In genomic region chr12:15088115-15088514, GRCh38 we compare ENCODE assay signal across 18 cellular contexts.
DNase-seq lines count a peak whose midpoint lies in the region; ATAC-seq and TF ChIP-seq lines count a peak whose summit lies in the region.
"Had no signal": no experiment of that assay in that cellular context is flagged by ENCODE, and none has a peak within 500 bp of the region (broad histone marks: within the 10 kb centered on the region; RNA-seq: fewer than 3 reads in every experiment).

No MANE protein-coding gene starts in this region.

- H3K9ac ChIP-seq in MM.1S (ENCODE audit: low read length) = no peak overlapping the region
- H3K9ac ChIP-seq: neural progenitor cell had no signal

- no peak overlapping the region for H3K27ac Mint-ChIP-seq in CD4-positive, alpha-beta T cell
- H3K27ac Mint-ChIP-seq: neural progenitor cell, WTC11 had no signal

- POLR2A ChIA-PET in CD4-positive, alpha-beta T cell (lab: Charles Lee) = no interaction called here

- no peaks in the 10 kb centered on the region for H3K4me1 ChIP-seq in MM.1S (ENCODE audit: low read length)
- H3K4me1 ChIP-seq: heart left ventricle, left ventricle myocardium inferior, neural progenitor cell, prostate gland, SJSA1 had no signal

- H3K9me3 Mint-ChIP-seq in CD4-positive, alpha-beta T cell = no peaks in the 10 kb centered on the region
- H3K9me3 Mint-ChIP-seq: neural progenitor cell; stimulated activated naive CD8-positive, alpha-beta T cell treated with anti-CD3 and anti-CD28 coated beads, Interleukin-15, Interleukin-2, amounts not matched to agents 100 ng/mL and 50 ng/mL, for 24 hours; WTC11 had no signal

- ATAC-seq in CD4-positive, alpha-beta T cell (ENCODE audit: poor library complexity) = peak; percentile 51
- no peak for ATAC-seq in HG03354 (IDR thresholded peaks at IDR 0.05; ENCODE audit: poor library complexity, severe bottlenecking, unreplicated experiment)
- no peak for ATAC-seq in GM18907 (IDR thresholded peaks at IDR 0.05; ENCODE audit: unreplicated experiment)
- ATAC-seq: heart left ventricle, WTC11 had no signal

- H3K4me3 ChIP-seq in MM.1S (ENCODE audit: low read length) (no peak overlapping the region), astrocyte of the cerebellum (ENCODE audit: low read depth, low read length) (no peak overlapping the region)
- H3K4me3 ChIP-seq: heart left ventricle, left ventricle myocardium inferior, neural progenitor cell, prostate gland, SJSA1 had no signal

- in situ Hi-C loops in astrocyte of the cerebellum (cut with HindIII; ENCODE audit: low sequenced_read_pairs) = no loop called here

- no peak overlapping the region for H3K4me2 ChIP-seq in MM.1S (ENCODE audit: low read depth, low read length)
- H3K4me2 ChIP-seq: neural progenitor cell had no signal

- peaks cover 8% of the 10 kb centered on the region for H3K4me1 Mint-ChIP-seq in CD4-positive, alpha-beta T cell (ENCODE audit: low read depth)
- H3K4me1 Mint-ChIP-seq: neural progenitor cell, WTC11 had no signal

- CTCF ChIA-PET in CD4-positive, alpha-beta T cell (lab: Charles Lee) = no interaction called here

- H3K79me2 ChIP-seq in MM.1S (ENCODE audit: low read length) = no peaks in the 10 kb centered on the region

- H3K36me3 ChIP-seq in MM.1S (replicated peaks; ENCODE audit: insufficient read depth, low read length) = no peaks in the 10 kb centered on the region
- H3K36me3 ChIP-seq: heart left ventricle, left ventricle myocardium inferior, neural progenitor cell, prostate gland, SJSA1 had no signal

- no peak for TF ChIP-seq CTCF in CD4-positive, alpha-beta T cell (IDR thresholded peaks at IDR 0.05)
- TF ChIP-seq CTCF in MM.1S (IDR thresholded peaks at IDR 0.05; ENCODE audit: low read length) (no peak), astrocyte of the cerebellum (IDR thresholded peaks at IDR 0.05; ENCODE audit: low read depth, low read length, missing control alignments) (no peak), GM10266 (IDR thresholded peaks at IDR 0.05; ENCODE audit: control insufficient read depth, insufficient read depth, low read depth, missing control alignments) (no peak)

- H3K27me3 ChIP-seq in CD4-positive, alpha-beta T cell (ENCODE audit: control insufficient read depth, insufficient read depth, low read length) = peaks cover 8% of the 10 kb centered on the region
- H3K27me3 ChIP-seq in MM.1S (replicated peaks; ENCODE audit: insufficient read depth, low read length) = no peaks in the 10 kb centered on the region
- H3K27me3 ChIP-seq: heart left ventricle, neural progenitor cell had no signal

- no peak overlapping the region for H3K4me3 Mint-ChIP-seq in CD4-positive, alpha-beta T cell
- H3K4me3 Mint-ChIP-seq: neural progenitor cell; stimulated activated naive CD8-positive, alpha-beta T cell treated with anti-CD3 and anti-CD28 coated beads, Interleukin-15, Interleukin-2, amounts not matched to agents 100 ng/mL and 50 ng/mL, for 24 hours; WTC11 had no signal

- H3K9me3 ChIP-seq in CD4-positive, alpha-beta T cell (ENCODE audit: control insufficient read depth, low read length) = no peaks in the 10 kb centered on the region
- H3K9me3 ChIP-seq in MM.1S (replicated peaks; ENCODE audit: insufficient read depth, low read length) = no peaks in the 10 kb centered on the region
- H3K9me3 ChIP-seq: heart left ventricle, left ventricle myocardium inferior, prostate gland, SJSA1 had no signal

- no peaks in the 10 kb centered on the region for H3K9me2 ChIP-seq in MM.1S (replicated peaks; ENCODE audit: insufficient read depth, low read length)

- no peaks in the 10 kb centered on the region for H4K20me1 ChIP-seq in MM.1S (ENCODE audit: insufficient read depth, low read length)

- H3F3A ChIP-seq in MM.1S (ENCODE audit: insufficient read depth, low read length) = no peaks in the 10 kb centered on the region

- H3K36me3 Mint-ChIP-seq in CD4-positive, alpha-beta T cell (ENCODE audit: low read depth) = no peaks in the 10 kb centered on the region
- H3K36me3 Mint-ChIP-seq: neural progenitor cell, WTC11 had no signal

- peaks cover 5% of the 10 kb centered on the region for H3K27me3 Mint-ChIP-seq in CD4-positive, alpha-beta T cell

- intact Hi-C loops in CD4-positive, alpha-beta T cell (cut with DNase I, micrococcal nuclease) = no loop called here

- no peak overlapping the region for H3K27ac ChIP-seq in CD4-positive, alpha-beta T cell (ENCODE audit: low read depth, low read length)
- H3K27ac ChIP-seq in MM.1S (ENCODE audit: low read length) = no peak overlapping the region
- H3K27ac ChIP-seq: heart left ventricle, left ventricle myocardium inferior, neural progenitor cell, prostate gland, SJSA1 had no signal

- no peak for DNase-seq in CD4-positive, alpha-beta T cell
- DNase-seq in Daoy (ENCODE audit: low read depth) = peak; percentile 13
- peak; percentile 45 for DNase-seq in MM.1S
- DNase-seq in astrocyte of the cerebellum (ENCODE audit: low read depth) = peak; percentile 2
- DNase-seq in GM10266 (ENCODE audit: extremely low spot score) = no peak
- DNase-seq: DMS79 treated with DMSO at 0.1 percent for 48 hours, heart left ventricle, left ventricle myocardium inferior, NCI-H1436, NCI-H82, trophoblast cell had no signal

- H2AFZ ChIP-seq in MM.1S (ENCODE audit: low read length) = no peak overlapping the region
- H2AFZ ChIP-seq: neural progenitor cell had no signal

Comparison
In these comparisons a context has a peak if more than half of its experiments do, and no peak if none do; other contexts are left out.
1. DNase-seq: peak in Daoy (single experiment), MM.1S (single experiment) and astrocyte of the cerebellum (single experiment); none in CD4-positive, alpha-beta T cell (0 of 10) and GM10266 (single experiment).